1 cellular context compared by ENCODE assay signal in the genomic region with DNA sequence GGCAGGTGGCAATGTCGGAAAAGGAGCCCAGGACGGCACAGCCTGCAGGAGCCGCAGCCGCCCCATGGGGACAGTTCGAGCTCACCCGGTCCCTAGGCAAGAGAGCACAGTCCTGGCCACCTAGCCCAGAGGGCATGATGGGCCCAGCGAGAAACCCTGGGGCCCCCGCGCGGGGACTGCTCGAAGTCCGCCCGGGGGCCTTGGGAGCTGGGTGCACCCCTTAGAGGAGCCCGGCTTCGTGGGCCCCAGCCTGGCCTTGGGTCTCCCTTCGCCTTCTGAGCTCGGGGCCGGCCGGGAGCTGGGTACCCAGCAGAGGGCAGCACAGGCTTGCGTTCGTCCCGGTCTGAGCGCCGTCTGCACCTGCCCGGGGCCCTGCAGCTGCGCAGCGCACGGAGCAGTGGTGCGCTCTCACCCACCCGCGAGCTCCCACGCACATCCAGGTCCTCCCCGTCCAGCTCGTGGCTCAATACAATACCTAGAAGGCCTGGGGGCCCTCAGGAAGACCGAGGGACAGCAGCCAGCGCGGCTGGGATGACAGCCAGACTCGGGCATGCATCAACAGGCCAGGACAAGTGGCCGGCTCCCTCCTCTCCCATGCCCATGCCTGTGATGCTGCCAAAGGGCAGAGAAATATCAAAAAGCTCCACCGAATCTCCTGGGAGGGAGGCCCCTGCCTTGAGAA.
TF ChIP-seq lines count a peak whose summit lies in the region.

No MANE protein-coding gene starts in this region.

TF ChIP-seq in GM23338, 12 proteins besides CTCF, POLR2A, EP300 and RAD21 (continued from another document):
- TF ChIP-seq, protein P1, sequence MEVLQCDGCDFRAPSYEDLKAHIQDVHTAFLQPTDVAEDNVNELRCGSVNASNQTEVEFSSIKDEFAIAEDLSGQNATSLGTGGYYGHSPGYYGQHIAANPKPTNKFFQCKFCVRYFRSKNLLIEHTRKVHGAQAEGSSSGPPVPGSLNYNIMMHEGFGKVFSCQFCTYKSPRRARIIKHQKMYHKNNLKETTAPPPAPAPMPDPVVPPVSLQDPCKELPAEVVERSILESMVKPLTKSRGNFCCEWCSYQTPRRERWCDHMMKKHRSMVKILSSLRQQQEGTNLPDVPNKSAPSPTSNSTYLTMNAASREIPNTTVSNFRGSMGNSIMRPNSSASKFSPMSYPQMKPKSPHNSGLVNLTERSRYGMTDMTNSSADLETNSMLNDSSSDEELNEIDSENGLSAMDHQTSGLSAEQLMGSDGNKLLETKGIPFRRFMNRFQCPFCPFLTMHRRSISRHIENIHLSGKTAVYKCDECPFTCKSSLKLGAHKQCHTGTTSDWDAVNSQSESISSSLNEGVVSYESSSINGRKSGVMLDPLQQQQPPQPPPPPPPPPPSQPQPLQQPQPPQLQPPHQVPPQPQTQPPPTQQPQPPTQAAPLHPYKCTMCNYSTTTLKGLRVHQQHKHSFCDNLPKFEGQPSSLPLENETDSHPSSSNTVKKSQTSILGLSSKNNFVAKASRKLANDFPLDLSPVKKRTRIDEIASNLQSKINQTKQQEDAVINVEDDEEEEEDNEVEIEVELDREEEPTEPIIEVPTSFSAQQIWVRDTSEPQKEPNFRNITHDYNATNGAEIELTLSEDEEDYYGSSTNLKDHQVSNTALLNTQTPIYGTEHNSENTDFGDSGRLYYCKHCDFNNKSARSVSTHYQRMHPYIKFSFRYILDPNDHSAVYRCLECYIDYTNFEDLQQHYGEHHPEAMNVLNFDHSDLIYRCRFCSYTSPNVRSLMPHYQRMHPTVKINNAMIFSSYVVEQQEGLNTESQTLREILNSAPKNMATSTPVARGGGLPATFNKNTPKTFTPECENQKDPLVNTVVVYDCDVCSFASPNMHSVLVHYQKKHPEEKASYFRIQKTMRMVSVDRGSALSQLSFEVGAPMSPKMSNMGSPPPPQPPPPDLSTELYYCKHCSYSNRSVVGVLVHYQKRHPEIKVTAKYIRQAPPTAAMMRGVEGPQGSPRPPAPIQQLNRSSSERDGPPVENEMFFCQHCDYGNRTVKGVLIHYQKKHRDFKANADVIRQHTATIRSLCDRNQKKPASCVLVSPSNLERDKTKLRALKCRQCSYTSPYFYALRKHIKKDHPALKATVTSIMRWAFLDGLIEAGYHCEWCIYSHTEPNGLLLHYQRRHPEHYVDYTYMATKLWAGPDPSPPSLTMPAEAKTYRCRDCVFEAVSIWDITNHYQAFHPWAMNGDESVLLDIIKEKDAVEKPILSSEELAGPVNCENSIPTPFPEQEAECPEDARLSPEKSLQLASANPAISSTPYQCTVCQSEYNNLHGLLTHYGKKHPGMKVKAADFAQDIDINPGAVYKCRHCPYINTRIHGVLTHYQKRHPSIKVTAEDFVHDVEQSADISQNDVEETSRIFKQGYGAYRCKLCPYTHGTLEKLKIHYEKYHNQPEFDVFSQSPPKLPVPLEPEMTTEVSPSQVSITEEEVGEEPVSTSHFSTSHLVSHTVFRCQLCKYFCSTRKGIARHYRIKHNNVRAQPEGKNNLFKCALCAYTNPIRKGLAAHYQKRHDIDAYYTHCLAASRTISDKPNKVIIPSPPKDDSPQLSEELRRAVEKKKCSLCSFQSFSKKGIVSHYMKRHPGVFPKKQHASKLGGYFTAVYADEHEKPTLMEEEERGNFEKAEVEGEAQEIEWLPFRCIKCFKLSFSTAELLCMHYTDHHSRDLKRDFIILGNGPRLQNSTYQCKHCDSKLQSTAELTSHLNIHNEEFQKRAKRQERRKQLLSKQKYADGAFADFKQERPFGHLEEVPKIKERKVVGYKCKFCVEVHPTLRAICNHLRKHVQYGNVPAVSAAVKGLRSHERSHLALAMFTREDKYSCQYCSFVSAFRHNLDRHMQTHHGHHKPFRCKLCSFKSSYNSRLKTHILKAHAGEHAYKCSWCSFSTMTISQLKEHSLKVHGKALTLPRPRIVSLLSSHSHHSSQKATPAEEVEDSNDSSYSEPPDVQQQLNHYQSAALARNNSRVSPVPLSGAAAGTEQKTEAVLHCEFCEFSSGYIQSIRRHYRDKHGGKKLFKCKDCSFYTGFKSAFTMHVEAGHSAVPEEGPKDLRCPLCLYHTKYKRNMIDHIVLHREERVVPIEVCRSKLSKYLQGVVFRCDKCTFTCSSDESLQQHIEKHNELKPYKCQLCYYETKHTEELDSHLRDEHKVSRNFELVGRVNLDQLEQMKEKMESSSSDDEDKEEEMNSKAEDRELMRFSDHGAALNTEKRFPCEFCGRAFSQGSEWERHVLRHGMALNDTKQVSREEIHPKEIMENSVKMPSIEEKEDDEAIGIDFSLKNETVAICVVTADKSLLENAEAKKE (CRISPR knock-in tag; IDR thresholded peaks at IDR 0.05) = no peak
- TF ChIP-seq STAT1 (IDR thresholded peaks at IDR 0.05; ENCODE audit: unreplicated experiment) (no peak), EZH2 (IDR thresholded peaks at IDR 0.05; ENCODE audit: low read depth, unreplicated experiment) (no peak)
